Comparison of ENCODE assay signal across 8 cellular contexts in the genomic region with DNA sequence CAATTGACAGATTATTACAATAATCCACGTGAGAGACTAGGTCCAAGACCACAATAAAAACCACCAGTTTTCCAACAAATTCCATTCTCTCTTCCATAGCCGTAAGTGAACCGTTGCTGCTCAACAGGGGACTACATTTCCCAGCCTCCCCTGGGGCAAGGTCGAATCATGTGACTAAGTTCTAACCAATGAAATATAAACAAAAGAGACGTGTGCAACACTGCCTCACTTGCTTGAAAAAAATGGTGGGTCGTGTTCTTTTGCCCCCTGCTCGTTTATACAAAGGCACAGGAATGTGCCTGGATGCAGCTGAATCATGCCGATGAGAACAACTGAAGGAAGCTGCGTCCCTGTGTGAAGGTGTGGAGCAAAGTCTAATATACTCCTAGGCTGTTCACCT. TPM values are rescaled to one million over a fixed set of nuclear protein-coding genes. Genes with fewer than 3 reads are reported as not detected.
DNase-seq lines count a peak whose midpoint lies in the region; ATAC-seq lines count a peak whose summit lies in the region.

No MANE protein-coding gene starts in this region.

- H3K27ac Mint-ChIP-seq in activated T-cell treated with anti-CD3 and anti-CD28 coated beads, Interleukin-2, amount 50 U/mL, for 72 hours = no peak overlapping the region

- H3K36me3 Mint-ChIP-seq in activated T-cell treated with anti-CD3 and anti-CD28 coated beads, Interleukin-2, amount 50 U/mL, for 72 hours (ENCODE audit: insufficient read depth in 2 of 2) = no peaks in the 10 kb centered on the region

- peaks cover 0 to 7% of the 10 kb centered on the region in 2 donors for H3K9me3 Mint-ChIP-seq in activated T-cell treated with anti-CD3 and anti-CD28 coated beads, Interleukin-2, amount 50 U/mL, for 72 hours

- ATAC-seq in left ventricle myocardium superior = peak; percentile 77
- ATAC-seq in GM21528 (IDR thresholded peaks at IDR 0.05; ENCODE audit: low FRiP score, unreplicated experiment) = no peak
- ATAC-seq in activated T-cell treated with anti-CD3 and anti-CD28 coated beads, Interleukin-2, amount 50 U/mL, for 72 hours (replicated peaks in 1 of 2) = no peak

- no peaks in the 10 kb centered on the region for H3K4me1 Mint-ChIP-seq in activated T-cell treated with anti-CD3 and anti-CD28 coated beads, Interleukin-2, amount 50 U/mL, for 72 hours (ENCODE audit: low read depth)

- no peak overlapping the region for H3K4me3 Mint-ChIP-seq in activated T-cell treated with anti-CD3 and anti-CD28 coated beads, Interleukin-2, amount 50 U/mL, for 72 hours

- peak; percentile 10 for DNase-seq in SIG-M5 treated with dmso at 0.1 percent for 504 hours (lab: John Stamatoyannopoulos, UW; ENCODE audit: unreplicated experiment)
- DNase-seq in SIG-M5 (lab: John Stamatoyannopoulos, UW) = no peak
- DNase-seq in SW 1271 (lab: John Stamatoyannopoulos, UW) = peak; percentile 12 to 46
- DNase-seq in left ventricle myocardium superior = no peak
- DNase-seq in superior temporal gyrus (ENCODE audit: extremely low spot score) = peak; percentile 72
- DNase-seq in activated T-cell treated with anti-CD3 and anti-CD28 coated beads, Interleukin-2, amount 50 U/mL, for 72 hours = no peak
- no peak for DNase-seq in T-helper 1 cell

- intact Hi-C loops in left ventricle myocardium superior (cut with micrococcal nuclease) = no loop called here

- peaks cover 15% of the 10 kb centered on the region for H3K27me3 Mint-ChIP-seq in activated T-cell treated with anti-CD3 and anti-CD28 coated beads, Interleukin-2, amount 50 U/mL, for 72 hours (ENCODE audit: low read depth)

RNA-seq across cellular contexts. Expression of gene HSPB8, which starts 51.1 kb away (rescaled TPM):
- 504 TPM for total RNA-seq in left ventricle myocardium superior
- not detected for total RNA-seq in activated T-cell treated with anti-CD3 and anti-CD28 coated beads, Interleukin-2, amount 50 U/mL, for 72 hours

Comparison
In these comparisons a context has a peak if more than half of its experiments do, and no peak if none do; other contexts are left out.
1. DNase-seq: peak in SIG-M5 treated with dmso at 0.1 percent for 504 hours (single experiment), SW 1271 (2 of 2) and superior temporal gyrus (single experiment); none in SIG-M5 (single experiment), left ventricle myocardium superior (single experiment), activated T-cell treated with anti-CD3 and anti-CD28 coated beads, Interleukin-2, amount 50 U/mL, for 72 hours (0 of 2) and T-helper 1 cell (0 of 5).
2. RNA of gene HSPB8, which starts 51.1 kb away (total RNA-seq): 504 TPM in left ventricle myocardium superior (single experiment); not detected in activated T-cell treated with anti-CD3 and anti-CD28 coated beads, Interleukin-2, amount 50 U/mL, for 72 hours; every median in the first group is over 100 times any median in the second.